ENCODE assay signal across 34 cellular contexts in genomic region chr19:16772841-16773240, GRCh38. TPM values are rescaled to one million over a fixed set of nuclear protein-coding genes. Genes with fewer than 3 reads are reported as not detected.
"Had no signal": no experiment of that assay in that cellular context is flagged by ENCODE, and none has a peak within 500 bp of the region (broad histone marks: within the 10 kb centered on the region; RNA-seq: fewer than 3 reads in every experiment).

No MANE protein-coding gene starts in this region.

- H3K9me3 ChIP-seq: adrenal gland, body of pancreas, breast epithelium, SJSA1, SK-N-SH had no signal

- H3K27ac ChIP-seq: adrenal gland, body of pancreas, breast epithelium, KMS-11, Peyer's patch, SJSA1, VCaP had no signal

- H3K36me3 ChIP-seq: adrenal gland, breast epithelium, Peyer's patch, SJSA1 had no signal

- H3K4me3 Mint-ChIP-seq: activated CD4-positive, alpha-beta memory T cell treated with anti-CD3 and anti-CD28 coated beads, Interleukin-2, amount 10 ng/mL, durations not matched to agents 7 days and 5 days; activated CD8-positive, alpha-beta memory T cell treated with anti-CD3 and anti-CD28 coated beads, Interleukin-2, amount 10 ng/mL, durations not matched to agents 7 days and 5 days; T-helper 1 cell treated with Interleukin-12 subunit alpha and Interleukin-12 subunit beta and Interleukin-4 antibody, amounts not matched to agents 30 μg/mL and 1 μg/mL, for 36 hours; T-helper 2 cell treated with Interferon-gamma antibody and Interleukin-4, amounts not matched to agents 5 μg/mL and 100 μg/mL, for 36 hours had no signal

- H3K9ac ChIP-seq: KMS-11, SK-N-SH had no signal

- ATAC-seq: activated CD8-positive, alpha-beta memory T cell treated with anti-CD3 and anti-CD28 coated beads, Interleukin-2, amount 10 ng/mL, durations not matched to agents 7 days and 5 days; activated naive CD4-positive, alpha-beta T cell treated with anti-CD3 and anti-CD28 coated beads, Interleukin-2, amount 50 U/mL, for 72 hours; body of pancreas had no signal

- H3K4me1 Mint-ChIP-seq: activated CD4-positive, alpha-beta memory T cell treated with anti-CD3 and anti-CD28 coated beads, Interleukin-2, amount 10 ng/mL, durations not matched to agents 7 days and 5 days; activated CD8-positive, alpha-beta memory T cell treated with anti-CD3 and anti-CD28 coated beads, Interleukin-2, amount 10 ng/mL, durations not matched to agents 7 days and 5 days had no signal

- H3K4me3 ChIP-seq: adrenal gland, body of pancreas, breast epithelium, Peyer's patch, SJSA1 had no signal

- H3K27ac Mint-ChIP-seq: activated CD4-positive, alpha-beta memory T cell treated with anti-CD3 and anti-CD28 coated beads, Interleukin-2, amount 10 ng/mL, durations not matched to agents 7 days and 5 days; activated CD8-positive, alpha-beta memory T cell treated with anti-CD3 and anti-CD28 coated beads, Interleukin-2, amount 10 ng/mL, durations not matched to agents 7 days and 5 days; activated naive CD4-positive, alpha-beta T cell treated with anti-CD3 and anti-CD28 coated beads, Interleukin-2, amount 50 U/mL, for 72 hours; T-helper 1 cell treated with Interleukin-12 subunit alpha and Interleukin-12 subunit beta and Interleukin-4 antibody, amounts not matched to agents 30 μg/mL and 1 μg/mL, for 36 hours; T-helper 2 cell treated with Interferon-gamma antibody and Interleukin-4, amounts not matched to agents 5 μg/mL and 100 μg/mL, for 36 hours had no signal

- H3K27me3 ChIP-seq: adrenal gland, body of pancreas, breast epithelium, Peyer's patch, SJSA1 had no signal

- H3K36me3 Mint-ChIP-seq: activated CD8-positive, alpha-beta memory T cell treated with anti-CD3 and anti-CD28 coated beads, Interleukin-2, amount 10 ng/mL, durations not matched to agents 7 days and 5 days had no signal

- H3K4me1 ChIP-seq: adrenal gland, body of pancreas, breast epithelium, Peyer's patch, SJSA1 had no signal

- DNase-seq: activated CD4-positive, alpha-beta memory T cell treated with anti-CD3 and anti-CD28 coated beads, Interleukin-2, amount 10 ng/mL, durations not matched to agents 7 days and 5 days; activated CD4-positive, alpha-beta T cell treated with anti-CD3 and anti-CD28 coated beads for 1 hour; activated CD4-positive, alpha-beta T cell treated with anti-CD3 and anti-CD28 coated beads for 48 hours; activated CD4-positive, CD25-positive, alpha-beta regulatory T cell; activated CD8-positive, alpha-beta memory T cell treated with anti-CD3 and anti-CD28 coated beads for 24 hours; activated CD8-positive, alpha-beta memory T cell treated with anti-CD3 and anti-CD28 coated beads, Interleukin-2, amount 10 ng/mL, durations not matched to agents 7 days and 5 days; activated CD8-positive, alpha-beta memory T cell treated with anti-CD3 and anti-CD28 coated beads, Interleukin-2, amount 50 U/mL, for 48 hours; activated effector memory CD4-positive, alpha-beta T cell treated with anti-CD3 and anti-CD28 coated beads, Interleukin-2, amount 50 U/mL, for 16 hours; activated naive CD4-positive, alpha-beta T cell treated with Interleukin-2 at 50 U/mL for 16 hours; activated T-cell treated with anti-CD3 and anti-CD28 coated beads, Interleukin-2, amount 50 U/mL, for 48 hours; adrenal gland; body of pancreas; MM.1S; MV-4-11; NCI-H1092; NCI-H1694; NCI-H1930; NCI-H2081 treated with DMSO at 0.1 percent for 48 hours; NCI-H226; NCI-H446 treated with DMSO at 0.1 percent for 48 hours; NCI-H524; Peyer's patch; SHP77 treated with DMSO at 0.1 percent for 48 hours; SK-N-SH had no signal

- H3K9me3 Mint-ChIP-seq: activated CD4-positive, alpha-beta memory T cell treated with anti-CD3 and anti-CD28 coated beads, Interleukin-2, amount 10 ng/mL, durations not matched to agents 7 days and 5 days had no signal

- H3K4me2 ChIP-seq: KMS-11, SK-N-SH had no signal

- FAIRE-seq: astrocyte had no signal

RNA-seq across cellular contexts. Expression of gene NWD1, which starts 53.2 kb away (rescaled TPM):
- total RNA-seq: activated CD4-positive, alpha-beta memory T cell treated with anti-CD3 and anti-CD28 coated beads, Interleukin-2, amount 10 ng/mL, durations not matched to agents 7 days and 5 days; activated CD8-positive, alpha-beta memory T cell treated with anti-CD3 and anti-CD28 coated beads, Interleukin-2, amount 10 ng/mL, durations not matched to agents 7 days and 5 days; activated naive CD4-positive, alpha-beta T cell treated with anti-CD3 and anti-CD28 coated beads, Interleukin-2, amount 50 U/mL, for 72 hours; astrocyte; cardiac septum; LHCN-M2; SJSA1 had no signal
